Comparison of ENCODE assay signal across 1 cellular context in genomic region chr6:42269553-42269952, GRCh38.
TF ChIP-seq lines count a peak whose summit lies in the region.

No MANE protein-coding gene starts in this region.

TF ChIP-seq in GM12878, 131 proteins besides CTCF, POLR2A, EP300 and RAD21 (continued from another document):
- TF ChIP-seq ZNF687 (IDR thresholded peaks at IDR 0.05) (peak; percentile 90), ETV6 (conservative IDR thresholded peaks at IDR 0.05 in 1 of 2, IDR thresholded peaks at IDR 0.05 in 1 of 2; ENCODE audit: borderline replicate concordance in 1 of 2, low read depth in 1 of 2) (0 out of 4 replicates have a peak, but pooled peaks of 1 of the 2 experiments have one; percentile 45), EED (IDR thresholded peaks at IDR 0.05; ENCODE audit: low read depth) (0 out of 2 replicates have a peak, but pooled peaks have one; percentile 29), SKIL (IDR thresholded peaks at IDR 0.05; ENCODE audit: low read depth, poor library complexity, severe bottlenecking) (peak; percentile 82), IKZF2 (IDR thresholded peaks at IDR 0.05) (peak; percentile 76 to 83), FOXK2 (IDR thresholded peaks at IDR 0.05) (peak; percentile 89), ATF7 (IDR thresholded peaks at IDR 0.05; ENCODE audit: low read depth) (peak; percentile 93), SMAD1 (IDR thresholded peaks at IDR 0.05; ENCODE audit: low read depth, partially characterized antibody) (no peak), CREB1 (IDR thresholded peaks at IDR 0.05; ENCODE audit: low read depth) (peak; percentile 35; the same call in 1 of the 2 replicates), DPF2 (IDR thresholded peaks at IDR 0.05) (peak; percentile 66), IKZF1 (conservative IDR thresholded peaks at IDR 0.05) (peak; percentile 68), HDAC2 (IDR thresholded peaks at IDR 0.05) (no peak), IRF4 (IDR thresholded peaks at IDR 0.05; ENCODE audit: low read depth, low read length) (peak; percentile 85; the same call in 1 of the 2 replicates), MTA3 (IDR thresholded peaks at IDR 0.05; ENCODE audit: borderline replicate concordance, low read length) (peak; percentile 67; the same call in 1 of the 2 replicates), SRF (IDR thresholded peaks at IDR 0.05; ENCODE audit: low read depth in 2 of 2, low read length in 2 of 2) (0 out of 4 replicates have a peak, but pooled peaks of 1 of the 2 experiments have one; percentile 2), PML (IDR thresholded peaks at IDR 0.05; ENCODE audit: low read length) (no peak), MEF2A (IDR thresholded peaks at IDR 0.05; ENCODE audit: insufficient read depth, low read depth, low read length) (0 out of 2 replicates have a peak, but pooled peaks have one; percentile 24), CHD2 (IDR thresholded peaks at IDR 0.05; ENCODE audit: borderline replicate concordance, low read depth, low read length) (peak; percentile 46; the same call in 1 of the 2 replicates), NR2F1 (conservative IDR thresholded peaks at IDR 0.05) (no peak), BCLAF1 (IDR thresholded peaks at IDR 0.05) (peak; percentile 73), PBX3 (IDR thresholded peaks at IDR 0.05; ENCODE audit: insufficient replicate concordance, low read depth, low read length) (peak; percentile 23), ATF2 (IDR thresholded peaks at IDR 0.05; ENCODE audit: low read length) (peak; percentile 68; the same call in 1 of the 2 replicates), CBFB (IDR thresholded peaks at IDR 0.05; ENCODE audit: low read depth) (peak; percentile 76), SIX5 (IDR thresholded peaks at IDR 0.05; ENCODE audit: low read depth, low read length, severe bottlenecking) (no peak), TCF3 (IDR thresholded peaks at IDR 0.05; ENCODE audit: borderline replicate concordance, insufficient read depth, low read depth, low read length) (peak; percentile 98), TAF1 (IDR thresholded peaks at IDR 0.05; ENCODE audit: borderline replicate concordance, low read depth, low read length) (0 out of 2 replicates have a peak, but pooled peaks have one; percentile 29), GATAD2B (conservative IDR thresholded peaks at IDR 0.05; ENCODE audit: low read depth) (no peak), POU2F2 (IDR thresholded peaks at IDR 0.05; ENCODE audit: borderline replicate concordance, low read depth, low read length) (0 out of 3 replicates have a peak, but pooled peaks have one; percentile 34), MTA2 (IDR thresholded peaks at IDR 0.05; ENCODE audit: low read depth) (peak; percentile 63; the same call in 1 of the 2 replicates), MXI1 (IDR thresholded peaks at IDR 0.05; ENCODE audit: low read depth, low read length) (peak; percentile 73), KLF5 (IDR thresholded peaks at IDR 0.05; ENCODE audit: partially characterized antibody) (peak; percentile 85), SP1 (IDR thresholded peaks at IDR 0.05; ENCODE audit: low read depth, low read length) (no peak), PKNOX1 (IDR thresholded peaks at IDR 0.05) (peak; percentile 85), FOXM1 (IDR thresholded peaks at IDR 0.05; ENCODE audit: low read depth, low read length) (0 out of 2 replicates have a peak, but pooled peaks have one; percentile 60), CBX5 (IDR thresholded peaks at IDR 0.05; ENCODE audit: low read depth) (no peak), RUNX3 (IDR thresholded peaks at IDR 0.05; ENCODE audit: low read length) (peak; percentile 87), TBL1XR1 (IDR thresholded peaks at IDR 0.05; ENCODE audit: low read depth, low read length) (0 out of 2 replicates have a peak, but pooled peaks have one; percentile 29), SMC3 (IDR thresholded peaks at IDR 0.05; ENCODE audit: borderline replicate concordance, low read length) (peak; percentile 21; the same call in 1 of the 2 replicates), NBN (IDR thresholded peaks at IDR 0.05) (peak; percentile 83), CHD1 (IDR thresholded peaks at IDR 0.05; ENCODE audit: low read depth, low read length) (peak; percentile 93; the same call in 1 of the 2 replicates), MEF2B (IDR thresholded peaks at IDR 0.05; ENCODE audit: partially characterized antibody, poor library complexity, severe bottlenecking) (peak; percentile 40), JUND (IDR thresholded peaks at IDR 0.05; ENCODE audit: low read depth, low read length) (peak; percentile 88), MAX (IDR thresholded peaks at IDR 0.05; ENCODE audit: low read depth, low read length) (peak; percentile 47; the same call in 1 of the 2 replicates), WRNIP1 (IDR thresholded peaks at IDR 0.05; ENCODE audit: borderline replicate concordance, low read depth, low read length) (no peak), PAX5 (IDR thresholded peaks at IDR 0.05; ENCODE audit: borderline replicate concordance, low read depth, low read length) (peak; percentile 81; the same call in 1 of the 2 replicates), RELB (IDR thresholded peaks at IDR 0.05; ENCODE audit: low read depth) (peak; percentile 44; the same call in 1 of the 2 replicates), SREBF1 (IDR thresholded peaks at IDR 0.05; ENCODE audit: low read length) (peak; percentile 67; the same call in 1 of the 2 replicates), USF1 (IDR thresholded peaks at IDR 0.05; ENCODE audit: borderline replicate concordance, extremely low read length, insufficient read depth, low read depth, low read length) (no peak), CREM (IDR thresholded peaks at IDR 0.05; ENCODE audit: low read depth) (peak; percentile 43; the same call in 1 of the 2 replicates)
